ENCODE assay signal across 1 cellular context in genomic region chr15:33656090-33656670, GRCh38.
TF ChIP-seq lines count a peak whose summit lies in the region.

No MANE protein-coding gene starts in this region.

TF ChIP-seq in HepG2, 621 proteins besides CTCF, POLR2A, EP300 and RAD21 (continued from another document):
- TF ChIP-seq ZBTB49 (CRISPR knock-in tag; IDR thresholded peaks at IDR 0.05; ENCODE audit: borderline replicate concordance): no peak
- TF ChIP-seq CEBPB (IDR thresholded peaks at IDR 0.05; ENCODE audit: borderline replicate concordance, low read depth, low read length): peak; percentile 90
